Comparison of ENCODE assay signal across 10 cellular contexts in the genomic region with DNA sequence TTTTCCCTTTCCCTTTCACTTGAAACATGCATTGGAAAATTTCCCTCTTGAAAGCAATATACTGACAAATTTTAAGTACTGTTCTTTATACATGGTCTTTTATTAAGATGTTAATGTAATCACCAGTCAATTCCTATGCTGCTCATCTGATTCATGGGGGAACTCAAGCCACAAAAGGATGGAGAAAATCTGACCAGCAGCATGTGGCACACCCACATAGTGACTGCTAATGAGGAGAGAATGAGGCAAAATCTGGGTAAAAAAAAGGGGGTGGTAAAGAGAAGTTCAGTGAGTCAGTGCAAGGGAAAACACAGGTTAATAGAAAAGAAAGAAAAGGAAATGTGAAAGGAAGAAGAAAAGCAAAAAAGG. TPM values are rescaled to one million over a fixed set of nuclear protein-coding genes. Genes with fewer than 3 reads are reported as not detected.
DNase-seq lines count a peak whose midpoint lies in the region; ATAC-seq and TF ChIP-seq lines count a peak whose summit lies in the region.
"Had no signal": no experiment of that assay in that cellular context is flagged by ENCODE, and none has a peak within 500 bp of the region (broad histone marks: within the 10 kb centered on the region; RNA-seq: fewer than 3 reads in every experiment).

No MANE protein-coding gene starts in this region.

- H3K36me3 ChIP-seq in GM23248 (ENCODE audit: low read depth) (no peaks in the 10 kb centered on the region), lower lobe of right lung (no peaks in the 10 kb centered on the region), endodermal cell (ENCODE audit: control insufficient read depth, insufficient read depth, low read length) (no peaks in the 10 kb centered on the region)

- peaks cover 12% of the 10 kb centered on the region for H3K79me2 ChIP-seq in GM23248 (ENCODE audit: insufficient read depth)

- H3K9ac ChIP-seq in GM23248 (no peak overlapping the region), endodermal cell (ENCODE audit: extremely low read depth, low read length, poor library complexity, severe bottlenecking) (no peak overlapping the region)

- ATAC-seq in GM19035 (IDR thresholded peaks at IDR 0.05; ENCODE audit: unreplicated experiment) (no peak), lower lobe of right lung (no peak)

- DNase-seq in AG08396 (ENCODE audit: low spot score), result peak; percentile 25
- DNase-seq in GM23248, result peak; percentile 64
- DNase-seq in astrocyte of the hippocampus (ENCODE audit: low read depth, low spot score), result peak; percentile 74
- DNase-seq in NCI-H2107 (lab: John Stamatoyannopoulos, UW), result no peak
- no peak for DNase-seq in lower lobe of right lung
- no peak for DNase-seq in endodermal cell
- DNase-seq: left colon, NCI-H226 had no signal

- no peak overlapping the region for H2AFZ ChIP-seq in GM23248

- no peaks in the 10 kb centered on the region for H4K20me1 ChIP-seq in GM23248 (ENCODE audit: insufficient read depth)

- H3K4me3 Mint-ChIP-seq in nephron (no peak overlapping the region), endodermal cell (no peak overlapping the region)

- 0 out of 2 replicates have a peak overlapping the region, but pooled peaks have one; percentile 11 for H3K27ac ChIP-seq in GM23248
- no peak overlapping the region for H3K27ac ChIP-seq in lower lobe of right lung
- no peak overlapping the region for H3K27ac ChIP-seq in endodermal cell (ENCODE audit: low read depth, low read length)

- intact Hi-C loops in lower lobe of right lung (cut with DNase I), result no loop called here

- H3K4me3 ChIP-seq in GM23248, result no peak overlapping the region
- H3K4me3 ChIP-seq in lower lobe of right lung, result no peak overlapping the region
- H3K4me3 ChIP-seq in endodermal cell (ENCODE audit: low read length), result no peak overlapping the region

- H3K27ac Mint-ChIP-seq in nephron (peak overlapping the region in 2 of 3 experiments; percentile 1 to 73), endodermal cell (no peak overlapping the region)

- H3K4me1 ChIP-seq in GM23248 (ENCODE audit: insufficient read depth), result peaks cover 23% of the 10 kb centered on the region
- peaks cover 33% of the 10 kb centered on the region for H3K4me1 ChIP-seq in lower lobe of right lung
- H3K4me1 ChIP-seq in endodermal cell (ENCODE audit: control insufficient read depth, insufficient read depth, low read length), result peaks cover 3% of the 10 kb centered on the region

- H3K9me3 Mint-ChIP-seq in nephron (no peaks in the 10 kb centered on the region), endodermal cell (no peaks in the 10 kb centered on the region)

- TF ChIP-seq CTCF in nephron (IDR thresholded peaks at IDR 0.05; ENCODE audit: unreplicated experiment in 3 of 3), result no peak
- no peak for TF ChIP-seq CTCF in lower lobe of right lung (IDR thresholded peaks at IDR 0.05)
- no peak for TF ChIP-seq CTCF in endodermal cell (conservative IDR thresholded peaks at IDR 0.05)

- in situ Hi-C loops in GM23248 (cut with MboI), result no loop called here

- H3K36me3 Mint-ChIP-seq in nephron (ENCODE audit: low read depth) (no peaks in the 10 kb centered on the region), endodermal cell (ENCODE audit: low read depth) (no peaks in the 10 kb centered on the region)

- H3K4me2 ChIP-seq in GM23248 (ENCODE audit: unreplicated experiment), result peak overlapping the region; percentile 24

- H3K27me3 ChIP-seq in GM23248 (replicated peaks; ENCODE audit: insufficient read depth) (no peaks in the 10 kb centered on the region), lower lobe of right lung (ENCODE audit: low read depth) (no peaks in the 10 kb centered on the region), endodermal cell (ENCODE audit: control insufficient read depth, insufficient read depth, low read length, poor library complexity, severe bottlenecking) (no peaks in the 10 kb centered on the region)

- H3K4me1 Mint-ChIP-seq in nephron, result peaks cover 15% of the 10 kb centered on the region
- H3K4me1 Mint-ChIP-seq in endodermal cell, result peaks cover 63% of the 10 kb centered on the region

- no peaks in the 10 kb centered on the region for H3K9me2 ChIP-seq in GM23248 (ENCODE audit: insufficient read depth)

- H3K27me3 Mint-ChIP-seq in nephron (ENCODE audit: low read depth) (no peaks in the 10 kb centered on the region), endodermal cell (ENCODE audit: insufficient read depth) (no peaks in the 10 kb centered on the region)

- H3K9me3 ChIP-seq in GM23248 (ENCODE audit: low read depth) (no peaks in the 10 kb centered on the region), lower lobe of right lung (no peaks in the 10 kb centered on the region), endodermal cell (ENCODE audit: control insufficient read depth, low read length) (no peaks in the 10 kb centered on the region)

- H3F3A ChIP-seq in GM23248 (ENCODE audit: insufficient read depth), result peaks cover 26% of the 10 kb centered on the region

RNA-seq across cellular contexts. Expression of a gene that starts 11.3 kb away (rescaled TPM):
- total RNA-seq in GM23248 (2014; rRNA removed; shearing (Covaris generic)), result 7.0 and 9.0 TPM in 2 replicates
- polyA plus RNA-seq in GM23248 (2016; fragmentation: Nextera tagmentation; extraction: Ambion mirVana), result 3.9 and 4.2 TPM in 2 replicates
- total RNA-seq in lower lobe of right lung, result 27.6 TPM
- 10 to 100 TPM; 33.8 to 56.6 TPM for total RNA-seq in endodermal cell
- polyA plus RNA-seq in endodermal cell (2013, experiment 1 of 2), result 15.5 TPM
- polyA plus RNA-seq in endodermal cell (2013, experiment 2 of 2), result 18.5 TPM

Comparison
In these comparisons a context has a peak if more than half of its experiments do, and no peak if none do; other contexts are left out.
1. DNase-seq: peak in AG08396 (single experiment), GM23248 (single experiment) and astrocyte of the hippocampus (single experiment); none in NCI-H2107 (single experiment), lower lobe of right lung (single experiment) and endodermal cell (single experiment).